In the genomic region with DNA sequence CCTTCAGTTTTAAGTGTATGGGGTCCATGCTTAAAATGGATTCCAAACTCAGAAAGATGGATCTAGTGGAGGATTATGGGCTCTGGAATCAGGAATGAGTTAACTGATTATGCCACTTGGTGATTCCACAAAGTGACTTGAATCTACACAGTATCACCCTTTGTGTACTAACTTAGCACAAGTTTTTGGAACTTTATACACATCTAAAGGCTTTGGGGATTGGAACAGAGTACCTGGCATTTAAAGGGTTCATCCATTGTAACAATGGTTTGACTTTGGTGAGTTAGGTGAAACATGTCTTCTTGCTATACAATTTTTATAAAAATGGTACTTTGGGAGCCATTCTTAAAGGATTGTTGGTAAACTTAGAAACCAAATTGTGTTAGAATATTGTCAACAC, we compare ENCODE assay signal across 7 cellular contexts. TPM values are rescaled to one million over a fixed set of nuclear protein-coding genes. Genes with fewer than 3 reads are reported as not detected.
DNase-seq lines count a peak whose midpoint lies in the region; ATAC-seq, FAIRE-seq and TF ChIP-seq lines count a peak whose summit lies in the region.

No MANE protein-coding gene starts in this region.

- H3K4me1 ChIP-seq in H9 (ENCODE audit: insufficient read depth, low read length): no peaks in the 10 kb centered on the region
- H3K4me1 ChIP-seq in hepatocyte (ENCODE audit: insufficient read depth): peaks cover 17% of the 10 kb centered on the region
- H3K4me1 ChIP-seq in small intestine (ENCODE audit: control insufficient read depth in 2 of 2, insufficient read depth in 1 of 2, low read depth in 1 of 2, low read length in 1 of 2): peaks cover 3 to 5% of the 10 kb centered on the region in 2 donors

- POLR2A ChIA-PET in WTC11 (lab: Charles Lee): no interaction called here

- peak overlapping the region; percentile 51 for H4K8ac ChIP-seq in H9 (replicated peaks; ENCODE audit: insufficient read length, low read depth, low read length)

- H4K91ac ChIP-seq in H9 (ENCODE audit: insufficient read length, low read depth, low read length): no peak overlapping the region

- no peaks in the 10 kb centered on the region for H4K20me1 ChIP-seq in H9 (ENCODE audit: control insufficient read depth, insufficient read depth, insufficient read length)
- H4K20me1 ChIP-seq in hepatocyte (ENCODE audit: insufficient read depth, poor library complexity, severe bottlenecking): peaks cover 34% of the 10 kb centered on the region

- H2BK12ac ChIP-seq in H9 (ENCODE audit: insufficient read length, low read depth, low read length): no peak overlapping the region

- H3T11ph ChIP-seq in H9 (ENCODE audit: low read length): no peak overlapping the region

- H3K27ac ChIP-seq in H9 (ENCODE audit: insufficient read length, low read depth, low read length) (peak overlapping the region; percentile 68), hepatocyte (peak overlapping the region; percentile 95), small intestine (ENCODE audit: low read depth in 1 of 2, low read length in 1 of 2) (peak overlapping the region in 1 of 2 donors; percentile 94)

- CTCF ChIA-PET in WTC11 (lab: Charles Lee): no interaction called here

- no peak for ATAC-seq in WTC11

- H3K79me2 ChIP-seq in H9 (ENCODE audit: insufficient read depth, low read length): peaks cover 22% of the 10 kb centered on the region
- peaks cover 65% of the 10 kb centered on the region for H3K79me2 ChIP-seq in hepatocyte

- H4K5ac ChIP-seq in H9 (ENCODE audit: insufficient read length, low read depth, low read length): peak overlapping the region; percentile 96

- H3K27me3 Mint-ChIP-seq in H9 (ENCODE audit: low read depth) (no peaks in the 10 kb centered on the region), WTC11 (ENCODE audit: low read depth) (no peaks in the 10 kb centered on the region; the same call in 1 of the 2 replicates)

- H3K14ac ChIP-seq in H9 (ENCODE audit: insufficient read depth, low read length): peak overlapping the region; percentile 99; the same call in 1 of the 2 replicates

- no peak overlapping the region for H3K4ac ChIP-seq in H9 (ENCODE audit: low read depth, low read length)

- no peak overlapping the region for H2BK5ac ChIP-seq in H9 (ENCODE audit: insufficient read length, low read length)

- peak overlapping the region; percentile 99 for H3K9ac ChIP-seq in H9 (ENCODE audit: extremely low read depth, insufficient read length, low read length)

- H2BK20ac ChIP-seq in H9 (ENCODE audit: low read depth, low read length, poor library complexity, severe bottlenecking): no peak overlapping the region

- H3K4me2 ChIP-seq in H9 (ENCODE audit: insufficient read depth, insufficient read length, low read length) (peak overlapping the region; percentile 96), hepatocyte (peak overlapping the region; percentile 92)

- H2AK5ac ChIP-seq in H9 (ENCODE audit: insufficient read length, low read length): no peak overlapping the region

- no peaks in the 10 kb centered on the region for H3K36me3 ChIP-seq in hepatocyte (replicated peaks; ENCODE audit: insufficient read depth, low read depth)
- H3K36me3 ChIP-seq in small intestine (ENCODE audit: control insufficient read depth in 2 of 2, insufficient read depth in 2 of 2, low read length in 2 of 2): peaks cover 2 to 6% of the 10 kb centered on the region in 2 donors

- peaks cover 10% of the 10 kb centered on the region for H3K23me2 ChIP-seq in H9 (ENCODE audit: insufficient read length, low read depth, low read length, poor library complexity, severe bottlenecking)

- no peaks in the 10 kb centered on the region for H3K9me3 ChIP-seq in H9 (ENCODE audit: control insufficient read depth, low read depth, low read length)
- H3K9me3 ChIP-seq in hepatocyte (ENCODE audit: low read depth): no peaks in the 10 kb centered on the region
- H3K9me3 ChIP-seq in small intestine (ENCODE audit: control insufficient read depth, low read depth): no peaks in the 10 kb centered on the region

- TF ChIP-seq CTCF in H9 (conservative IDR thresholded peaks at IDR 0.05) (no peak), WTC11 (IDR thresholded peaks at IDR 0.05) (no peak), hepatocyte (IDR thresholded peaks at IDR 0.05; ENCODE audit: poor library complexity) (no peak)

- no peaks in the 10 kb centered on the region for H3K79me1 ChIP-seq in H9 (ENCODE audit: insufficient read depth, low read depth, low read length, poor library complexity, severe bottlenecking)

- no peak overlapping the region for H2BK15ac ChIP-seq in H9 (ENCODE audit: low read depth, low read length)

- no peak overlapping the region for H2BK120ac ChIP-seq in H9 (ENCODE audit: low read depth, low read length, poor library complexity, severe bottlenecking)

- H3K27ac Mint-ChIP-seq in H9: peak overlapping the region; percentile 97 to 100 (median 98)
- peak overlapping the region; percentile 100 for H3K27ac Mint-ChIP-seq in WTC11

- H3K4me1 Mint-ChIP-seq in H9 (peaks cover 15 to 25% of the 10 kb centered on the region in 2 experiments), WTC11 (peaks cover 33% of the 10 kb centered on the region)

- H2AFZ ChIP-seq in H9 (ENCODE audit: low read length) (no peak overlapping the region), hepatocyte (no peak overlapping the region)

- no peak for FAIRE-seq in small intestine (lab: Jason Lieb, UNC)

- no peaks in the 10 kb centered on the region for H3K27me3 ChIP-seq in H9 (ENCODE audit: insufficient read depth, low read length)
- no peaks in the 10 kb centered on the region for H3K27me3 ChIP-seq in hepatocyte
- H3K27me3 ChIP-seq in small intestine (ENCODE audit: control insufficient read depth in 2 of 2, insufficient read depth in 2 of 2, low read length in 2 of 2): no peaks in the 10 kb centered on the region

- H3K36me3 Mint-ChIP-seq in H9 (ENCODE audit: insufficient read depth in 1 of 3, low read depth in 3 of 3) (peaks cover 41 to 61% (median 53%) of the 10 kb centered on the region in 3 experiments), WTC11 (peaks cover 59% of the 10 kb centered on the region)

- H3K23ac ChIP-seq in H9 (ENCODE audit: insufficient read length, low read depth, low read length): no peak overlapping the region

- H3K4me3 Mint-ChIP-seq in H9 (peak overlapping the region; percentile 93 to 95), WTC11 (peak overlapping the region; percentile 94)

- peak overlapping the region; percentile 70 for H3K56ac ChIP-seq in H9 (ENCODE audit: insufficient read length, low read depth, low read length)

- H3K18ac ChIP-seq in H9 (ENCODE audit: insufficient read length, low read depth, low read length): peak overlapping the region; percentile 98

- peak overlapping the region; percentile 81 for H3K4me3 ChIP-seq in hepatocyte
- H3K4me3 ChIP-seq in small intestine (ENCODE audit: low read depth in 1 of 2, low read length in 2 of 2): peak overlapping the region; percentile 90 to 94

- no peaks in the 10 kb centered on the region for H3K9me2 ChIP-seq in hepatocyte (replicated peaks; ENCODE audit: insufficient read depth)

- H3K9me3 Mint-ChIP-seq in H9 (peaks cover 0 to 5% of the 10 kb centered on the region in 2 experiments; a peak in 1 of 5 replicates), WTC11 (no peaks in the 10 kb centered on the region)

- no peak for DNase-seq in H9
- DNase-seq in WTC11 (ENCODE audit: low spot score): no peak
- no peak for DNase-seq in hepatocyte (ENCODE audit: low spot score)
- DNase-seq in small intestine: no peak
- no peak for DNase-seq in NCI-H69 (lab: John Stamatoyannopoulos, UW)
- no peak for DNase-seq in NK-92 (lab: John Stamatoyannopoulos, UW; ENCODE audit: unreplicated experiment)
- no peak for DNase-seq in RPMI8226

TF ChIP-seq in WTC11, 78 proteins besides CTCF, POLR2A, EP300 and RAD21:
- TF ChIP-seq GRHL2 (CRISPR knock-in tag; IDR thresholded peaks at IDR 0.05; ENCODE audit: insufficient replicate concordance, severe bottlenecking): no peak
- TF ChIP-seq E2F4 (CRISPR knock-in tag; IDR thresholded peaks at IDR 0.05; ENCODE audit: borderline replicate concordance, low read depth): no peak
- TF ChIP-seq FOXP1 (CRISPR knock-in tag; IDR thresholded peaks at IDR 0.05; ENCODE audit: borderline replicate concordance): no peak
- no peak for TF ChIP-seq HMGA2 (CRISPR knock-in tag; IDR thresholded peaks at IDR 0.05)
TF ChIP-seq in WTC11: peak in this region for 0.

RNA-seq across cellular contexts. Expression of gene RPL21, which starts 1.1 kb away (rescaled TPM):
- 1,099 and 1,116 TPM in 2 replicates for total RNA-seq in H9 (2021)
- 1,082 to 1,187 TPM (median 1,146 TPM) in 3 replicates for total RNA-seq in WTC11 (2021)
- total RNA-seq in hepatocyte: 960 and 1,101 TPM in 2 replicates
- 349 and 358 TPM in 2 replicates for polyA plus RNA-seq in hepatocyte
- polyA plus RNA-seq in small intestine: 1,000 to 10,000 TPM in 2 of 3 donors, 100 to 1,000 TPM in 1; 815 to 1,928 (median 1,687) TPM

RNA-seq across cellular contexts. Expression of gene RASL11A, which starts 18.2 kb away (rescaled TPM):
- 2.0 and 2.7 TPM in 2 replicates for total RNA-seq in H9 (2021)
- 2.5 to 3.8 TPM (median 3.5 TPM) in 3 replicates for total RNA-seq in WTC11 (2021)
- 15.3 and 18.8 TPM in 2 replicates for total RNA-seq in hepatocyte
- 4.5 and 6.3 TPM in 2 replicates for polyA plus RNA-seq in hepatocyte
- 10 to 100 TPM; 32.1 to 46.7 (median 37.6) TPM for polyA plus RNA-seq in small intestine
